Comparison of ENCODE assay signal across 1 cellular context in the genomic region with DNA sequence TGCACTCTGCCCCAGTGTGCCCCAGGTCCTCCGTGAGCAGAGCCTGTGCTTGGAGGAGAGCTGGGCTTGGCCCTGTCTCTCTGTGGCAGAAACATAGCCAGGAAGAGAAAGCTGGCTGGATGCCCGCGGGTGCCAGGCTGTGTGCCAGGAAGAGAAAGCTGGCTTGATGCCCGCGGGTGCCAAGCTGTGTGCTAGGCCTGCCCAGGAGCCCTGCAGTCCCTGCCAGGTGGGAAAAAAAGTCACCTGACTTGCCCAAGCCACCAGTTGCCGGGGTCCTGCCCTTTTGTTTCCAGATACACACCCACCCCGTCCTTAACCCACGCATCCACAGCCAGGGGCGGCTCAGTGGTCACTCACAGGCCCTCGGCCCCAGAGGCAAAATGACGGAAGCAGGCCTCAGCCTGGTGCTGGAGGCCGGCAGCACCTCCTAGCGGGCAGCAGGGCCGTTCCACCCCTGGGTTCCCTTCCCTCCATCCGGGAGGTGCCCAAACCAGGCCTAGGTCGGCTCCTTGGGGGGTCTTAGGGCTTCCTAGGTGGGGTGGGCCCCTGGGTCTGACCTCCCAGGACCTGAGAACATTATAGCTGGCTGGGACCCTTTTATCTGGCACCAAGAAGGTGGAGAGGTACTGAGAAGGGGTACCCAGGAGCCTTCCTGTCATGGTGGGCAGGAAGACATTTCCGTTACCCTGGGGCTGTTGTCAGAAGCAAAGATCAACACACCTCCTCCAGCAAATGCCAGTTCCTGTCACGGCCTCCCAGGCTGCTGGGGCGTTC.
TF ChIP-seq lines count a peak whose summit lies in the region.

No MANE protein-coding gene starts in this region.

TF ChIP-seq in HepG2, 621 proteins besides CTCF, POLR2A, EP300 and RAD21 (continues in another document):
- TF ChIP-seq SOX6 (IDR thresholded peaks at IDR 0.05): no peak
- TF ChIP-seq SOX6 (CRISPR knock-in tag; IDR thresholded peaks at IDR 0.05): no peak
- TF ChIP-seq, protein P1, sequence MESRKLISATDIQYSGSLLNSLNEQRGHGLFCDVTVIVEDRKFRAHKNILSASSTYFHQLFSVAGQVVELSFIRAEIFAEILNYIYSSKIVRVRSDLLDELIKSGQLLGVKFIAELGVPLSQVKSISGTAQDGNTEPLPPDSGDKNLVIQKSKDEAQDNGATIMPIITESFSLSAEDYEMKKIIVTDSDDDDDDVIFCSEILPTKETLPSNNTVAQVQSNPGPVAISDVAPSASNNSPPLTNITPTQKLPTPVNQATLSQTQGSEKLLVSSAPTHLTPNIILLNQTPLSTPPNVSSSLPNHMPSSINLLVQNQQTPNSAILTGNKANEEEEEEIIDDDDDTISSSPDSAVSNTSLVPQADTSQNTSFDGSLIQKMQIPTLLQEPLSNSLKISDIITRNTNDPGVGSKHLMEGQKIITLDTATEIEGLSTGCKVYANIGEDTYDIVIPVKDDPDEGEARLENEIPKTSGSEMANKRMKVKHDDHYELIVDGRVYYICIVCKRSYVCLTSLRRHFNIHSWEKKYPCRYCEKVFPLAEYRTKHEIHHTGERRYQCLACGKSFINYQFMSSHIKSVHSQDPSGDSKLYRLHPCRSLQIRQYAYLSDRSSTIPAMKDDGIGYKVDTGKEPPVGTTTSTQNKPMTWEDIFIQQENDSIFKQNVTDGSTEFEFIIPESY (CRISPR knock-in tag; IDR thresholded peaks at IDR 0.05): peak; percentile 30; the same call in 1 of the 2 replicates
- TF ChIP-seq MYC (CRISPR knock-in tag; IDR thresholded peaks at IDR 0.05; ENCODE audit: borderline replicate concordance): peak; percentile 75
- TF ChIP-seq NR2F6 (IDR thresholded peaks at IDR 0.05): no peak
- TF ChIP-seq NR2F6 (CRISPR knock-in tag; IDR thresholded peaks at IDR 0.05): no peak
- peak; percentile 86 for TF ChIP-seq ZFY (CRISPR knock-in tag; IDR thresholded peaks at IDR 0.05)
- peak; percentile 38 for TF ChIP-seq HNRNPLL (IDR thresholded peaks at IDR 0.05; ENCODE audit: low read depth, low read length, poor library complexity, severe bottlenecking)
- TF ChIP-seq, protein P2, sequence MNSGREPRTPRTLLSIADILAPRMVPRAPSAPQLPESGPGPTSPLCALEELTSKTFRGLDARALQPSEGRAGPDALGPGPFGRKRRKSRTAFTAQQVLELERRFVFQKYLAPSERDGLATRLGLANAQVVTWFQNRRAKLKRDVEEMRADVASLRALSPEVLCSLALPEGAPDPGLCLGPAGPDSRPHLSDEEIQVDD (CRISPR knock-in tag; IDR thresholded peaks at IDR 0.05; ENCODE audit: borderline replicate concordance): no peak; the same call in 1 of the 2 replicates
- TF ChIP-seq RARA (CRISPR knock-in tag; IDR thresholded peaks at IDR 0.05): 0 out of 2 replicates have a peak, but pooled peaks have one; percentile 2
- TF ChIP-seq ZNF382 (CRISPR knock-in tag; IDR thresholded peaks at IDR 0.05; ENCODE audit: borderline replicate concordance): no peak
- TF ChIP-seq NFE2L1 (CRISPR knock-in tag; IDR thresholded peaks at IDR 0.05; ENCODE audit: borderline replicate concordance): no peak
- peak; percentile 12; the same call in 1 of the 2 replicates for TF ChIP-seq HDAC2 (CRISPR knock-in tag; IDR thresholded peaks at IDR 0.05)
- peak; percentile 55; the same call in 1 of the 2 replicates for TF ChIP-seq YEATS4 (CRISPR knock-in tag; IDR thresholded peaks at IDR 0.05; ENCODE audit: borderline replicate concordance)
- TF ChIP-seq, protein P3, sequence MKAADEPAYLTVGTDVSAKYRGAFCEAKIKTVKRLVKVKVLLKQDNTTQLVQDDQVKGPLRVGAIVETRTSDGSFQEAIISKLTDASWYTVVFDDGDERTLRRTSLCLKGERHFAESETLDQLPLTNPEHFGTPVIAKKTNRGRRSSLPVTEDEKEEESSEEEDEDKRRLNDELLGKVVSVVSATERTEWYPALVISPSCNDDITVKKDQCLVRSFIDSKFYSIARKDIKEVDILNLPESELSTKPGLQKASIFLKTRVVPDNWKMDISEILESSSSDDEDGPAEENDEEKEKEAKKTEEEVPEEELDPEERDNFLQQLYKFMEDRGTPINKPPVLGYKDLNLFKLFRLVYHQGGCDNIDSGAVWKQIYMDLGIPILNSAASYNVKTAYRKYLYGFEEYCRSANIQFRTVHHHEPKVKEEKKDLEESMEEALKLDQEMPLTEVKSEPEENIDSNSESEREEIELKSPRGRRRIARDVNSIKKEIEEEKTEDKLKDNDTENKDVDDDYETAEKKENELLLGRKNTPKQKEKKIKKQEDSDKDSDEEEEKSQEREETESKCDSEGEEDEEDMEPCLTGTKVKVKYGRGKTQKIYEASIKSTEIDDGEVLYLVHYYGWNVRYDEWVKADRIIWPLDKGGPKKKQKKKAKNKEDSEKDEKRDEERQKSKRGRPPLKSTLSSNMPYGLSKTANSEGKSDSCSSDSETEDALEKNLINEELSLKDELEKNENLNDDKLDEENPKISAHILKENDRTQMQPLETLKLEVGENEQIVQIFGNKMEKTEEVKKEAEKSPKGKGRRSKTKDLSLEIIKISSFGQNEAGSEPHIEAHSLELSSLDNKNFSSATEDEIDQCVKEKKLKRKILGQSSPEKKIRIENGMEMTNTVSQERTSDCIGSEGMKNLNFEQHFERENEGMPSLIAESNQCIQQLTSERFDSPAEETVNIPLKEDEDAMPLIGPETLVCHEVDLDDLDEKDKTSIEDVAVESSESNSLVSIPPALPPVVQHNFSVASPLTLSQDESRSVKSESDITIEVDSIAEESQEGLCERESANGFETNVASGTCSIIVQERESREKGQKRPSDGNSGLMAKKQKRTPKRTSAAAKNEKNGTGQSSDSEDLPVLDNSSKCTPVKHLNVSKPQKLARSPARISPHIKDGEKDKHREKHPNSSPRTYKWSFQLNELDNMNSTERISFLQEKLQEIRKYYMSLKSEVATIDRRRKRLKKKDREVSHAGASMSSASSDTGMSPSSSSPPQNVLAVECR (CRISPR knock-in tag; IDR thresholded peaks at IDR 0.05; ENCODE audit: borderline replicate concordance): peak; percentile 51; the same call in 1 of the 2 replicates
- TF ChIP-seq, protein P4, sequence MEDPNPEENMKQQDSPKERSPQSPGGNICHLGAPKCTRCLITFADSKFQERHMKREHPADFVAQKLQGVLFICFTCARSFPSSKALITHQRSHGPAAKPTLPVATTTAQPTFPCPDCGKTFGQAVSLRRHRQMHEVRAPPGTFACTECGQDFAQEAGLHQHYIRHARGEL (CRISPR knock-in tag; IDR thresholded peaks at IDR 0.05): 0 out of 2 replicates have a peak, but pooled peaks have one; percentile 64
- no peak for TF ChIP-seq ZFP36L1 (CRISPR knock-in tag; IDR thresholded peaks at IDR 0.05)
- no peak for TF ChIP-seq ATRX (CRISPR knock-in tag; IDR thresholded peaks at IDR 0.05; ENCODE audit: borderline replicate concordance)
- no peak for TF ChIP-seq POLR2AphosphoS2 (IDR thresholded peaks at IDR 0.05; ENCODE audit: low read depth, low read length)
- TF ChIP-seq MEF2D (CRISPR knock-in tag; IDR thresholded peaks at IDR 0.05): no peak; the same call in 1 of the 2 replicates
- no peak for TF ChIP-seq ZNF292 (CRISPR knock-in tag; IDR thresholded peaks at IDR 0.05; ENCODE audit: borderline replicate concordance, low read depth)
- TF ChIP-seq, protein P5, sequence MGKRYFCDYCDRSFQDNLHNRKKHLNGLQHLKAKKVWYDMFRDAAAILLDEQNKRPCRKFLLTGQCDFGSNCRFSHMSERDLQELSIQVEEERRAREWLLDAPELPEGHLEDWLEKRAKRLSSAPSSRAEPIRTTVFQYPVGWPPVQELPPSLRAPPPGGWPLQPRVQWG (CRISPR knock-in tag; IDR thresholded peaks at IDR 0.05; ENCODE audit: borderline replicate concordance, low read depth): no peak
- TF ChIP-seq, protein P6, sequence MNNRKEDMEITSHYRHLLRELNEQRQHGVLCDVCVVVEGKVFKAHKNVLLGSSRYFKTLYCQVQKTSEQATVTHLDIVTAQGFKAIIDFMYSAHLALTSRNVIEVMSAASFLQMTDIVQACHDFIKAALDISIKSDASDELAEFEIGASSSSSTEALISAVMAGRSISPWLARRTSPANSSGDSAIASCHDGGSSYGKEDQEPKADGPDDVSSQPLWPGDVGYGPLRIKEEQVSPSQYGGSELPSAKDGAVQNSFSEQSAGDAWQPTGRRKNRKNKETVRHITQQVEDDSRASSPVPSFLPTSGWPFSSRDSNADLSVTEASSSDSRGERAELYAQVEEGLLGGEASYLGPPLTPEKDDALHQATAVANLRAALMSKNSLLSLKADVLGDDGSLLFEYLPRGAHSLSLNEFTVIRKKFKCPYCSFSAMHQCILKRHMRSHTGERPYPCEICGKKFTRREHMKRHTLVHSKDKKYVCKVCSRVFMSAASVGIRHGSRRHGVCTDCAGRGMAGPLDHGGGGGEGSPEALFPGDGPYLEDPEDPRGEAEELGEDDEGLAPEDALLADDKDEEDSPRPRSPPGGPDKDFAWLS (CRISPR knock-in tag; IDR thresholded peaks at IDR 0.05; ENCODE audit: borderline replicate concordance): peak; percentile 94; the same call in 1 of the 2 replicates
- TF ChIP-seq, protein P7, sequence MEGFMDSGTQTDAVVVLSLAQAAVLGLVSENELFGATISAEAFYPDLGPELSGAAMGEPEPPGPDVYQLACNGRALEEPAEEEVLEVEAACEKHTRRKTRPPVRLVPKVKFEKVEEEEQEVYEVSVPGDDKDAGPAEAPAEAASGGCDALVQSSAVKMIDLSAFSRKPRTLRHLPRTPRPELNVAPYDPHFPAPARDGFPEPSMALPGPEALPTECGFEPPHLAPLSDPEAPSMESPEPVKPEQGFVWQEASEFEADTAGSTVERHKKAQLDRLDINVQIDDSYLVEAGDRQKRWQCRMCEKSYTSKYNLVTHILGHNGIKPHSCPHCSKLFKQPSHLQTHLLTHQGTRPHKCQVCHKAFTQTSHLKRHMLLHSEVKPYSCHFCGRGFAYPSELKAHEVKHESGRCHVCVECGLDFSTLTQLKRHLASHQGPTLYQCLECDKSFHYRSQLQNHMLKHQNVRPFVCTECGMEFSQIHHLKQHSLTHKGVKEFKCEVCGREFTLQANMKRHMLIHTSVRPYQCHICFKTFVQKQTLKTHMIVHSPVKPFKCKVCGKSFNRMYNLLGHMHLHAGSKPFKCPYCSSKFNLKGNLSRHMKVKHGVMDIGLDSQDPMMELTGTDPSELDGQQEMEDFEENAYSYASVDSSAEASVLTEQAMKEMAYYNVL (CRISPR knock-in tag; IDR thresholded peaks at IDR 0.05; ENCODE audit: borderline replicate concordance): peak; percentile 75
- TF ChIP-seq ZMYM4 (CRISPR knock-in tag; IDR thresholded peaks at IDR 0.05): peak; percentile 24; the same call in 1 of the 2 replicates
- peak; percentile 80; the same call in 1 of the 2 replicates for TF ChIP-seq ZNF782 (CRISPR knock-in tag; IDR thresholded peaks at IDR 0.05; ENCODE audit: borderline replicate concordance)
- TF ChIP-seq SMYD3 (CRISPR knock-in tag; IDR thresholded peaks at IDR 0.05): no peak; the same call in 1 of the 2 replicates
- TF ChIP-seq CEBPG (CRISPR knock-in tag; IDR thresholded peaks at IDR 0.05): no peak
- no peak for TF ChIP-seq ZNF256 (CRISPR knock-in tag; conservative IDR thresholded peaks at IDR 0.05)
- TF ChIP-seq, protein P8, sequence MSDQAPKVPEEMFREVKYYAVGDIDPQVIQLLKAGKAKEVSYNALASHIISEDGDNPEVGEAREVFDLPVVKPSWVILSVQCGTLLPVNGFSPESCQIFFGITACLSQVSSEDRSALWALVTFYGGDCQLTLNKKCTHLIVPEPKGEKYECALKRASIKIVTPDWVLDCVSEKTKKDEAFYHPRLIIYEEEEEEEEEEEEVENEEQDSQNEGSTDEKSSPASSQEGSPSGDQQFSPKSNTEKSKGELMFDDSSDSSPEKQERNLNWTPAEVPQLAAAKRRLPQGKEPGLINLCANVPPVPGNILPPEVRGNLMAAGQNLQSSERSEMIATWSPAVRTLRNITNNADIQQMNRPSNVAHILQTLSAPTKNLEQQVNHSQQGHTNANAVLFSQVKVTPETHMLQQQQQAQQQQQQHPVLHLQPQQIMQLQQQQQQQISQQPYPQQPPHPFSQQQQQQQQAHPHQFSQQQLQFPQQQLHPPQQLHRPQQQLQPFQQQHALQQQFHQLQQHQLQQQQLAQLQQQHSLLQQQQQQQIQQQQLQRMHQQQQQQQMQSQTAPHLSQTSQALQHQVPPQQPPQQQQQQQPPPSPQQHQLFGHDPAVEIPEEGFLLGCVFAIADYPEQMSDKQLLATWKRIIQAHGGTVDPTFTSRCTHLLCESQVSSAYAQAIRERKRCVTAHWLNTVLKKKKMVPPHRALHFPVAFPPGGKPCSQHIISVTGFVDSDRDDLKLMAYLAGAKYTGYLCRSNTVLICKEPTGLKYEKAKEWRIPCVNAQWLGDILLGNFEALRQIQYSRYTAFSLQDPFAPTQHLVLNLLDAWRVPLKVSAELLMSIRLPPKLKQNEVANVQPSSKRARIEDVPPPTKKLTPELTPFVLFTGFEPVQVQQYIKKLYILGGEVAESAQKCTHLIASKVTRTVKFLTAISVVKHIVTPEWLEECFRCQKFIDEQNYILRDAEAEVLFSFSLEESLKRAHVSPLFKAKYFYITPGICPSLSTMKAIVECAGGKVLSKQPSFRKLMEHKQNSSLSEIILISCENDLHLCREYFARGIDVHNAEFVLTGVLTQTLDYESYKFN (CRISPR knock-in tag; conservative IDR thresholded peaks at IDR 0.05): peak; percentile 33; the same call in 1 of the 2 replicates
- TF ChIP-seq, protein P9, sequence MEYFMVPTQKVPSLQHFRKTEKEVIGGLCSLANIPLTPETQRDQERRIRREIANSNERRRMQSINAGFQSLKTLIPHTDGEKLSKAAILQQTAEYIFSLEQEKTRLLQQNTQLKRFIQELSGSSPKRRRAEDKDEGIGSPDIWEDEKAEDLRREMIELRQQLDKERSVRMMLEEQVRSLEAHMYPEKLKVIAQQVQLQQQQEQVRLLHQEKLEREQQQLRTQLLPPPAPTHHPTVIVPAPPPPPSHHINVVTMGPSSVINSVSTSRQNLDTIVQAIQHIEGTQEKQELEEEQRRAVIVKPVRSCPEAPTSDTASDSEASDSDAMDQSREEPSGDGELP (IDR thresholded peaks at IDR 0.05; ENCODE audit: borderline replicate concordance, low read depth): no peak
- no peak for TF ChIP-seq PLRG1 (conservative IDR thresholded peaks at IDR 0.05)
- no peak for TF ChIP-seq SMAD1 (CRISPR knock-in tag; IDR thresholded peaks at IDR 0.05; ENCODE audit: borderline replicate concordance, low read depth)
- no peak for TF ChIP-seq KAT2B (IDR thresholded peaks at IDR 0.05; ENCODE audit: borderline replicate concordance, low read depth, low read length)
- peak; percentile 42; the same call in 1 of the 2 replicates for TF ChIP-seq ETV5 (CRISPR knock-in tag; IDR thresholded peaks at IDR 0.05; ENCODE audit: borderline replicate concordance)
- TF ChIP-seq HNF4A (CRISPR knock-in tag; IDR thresholded peaks at IDR 0.05): peak; percentile 21
- TF ChIP-seq, protein P10, sequence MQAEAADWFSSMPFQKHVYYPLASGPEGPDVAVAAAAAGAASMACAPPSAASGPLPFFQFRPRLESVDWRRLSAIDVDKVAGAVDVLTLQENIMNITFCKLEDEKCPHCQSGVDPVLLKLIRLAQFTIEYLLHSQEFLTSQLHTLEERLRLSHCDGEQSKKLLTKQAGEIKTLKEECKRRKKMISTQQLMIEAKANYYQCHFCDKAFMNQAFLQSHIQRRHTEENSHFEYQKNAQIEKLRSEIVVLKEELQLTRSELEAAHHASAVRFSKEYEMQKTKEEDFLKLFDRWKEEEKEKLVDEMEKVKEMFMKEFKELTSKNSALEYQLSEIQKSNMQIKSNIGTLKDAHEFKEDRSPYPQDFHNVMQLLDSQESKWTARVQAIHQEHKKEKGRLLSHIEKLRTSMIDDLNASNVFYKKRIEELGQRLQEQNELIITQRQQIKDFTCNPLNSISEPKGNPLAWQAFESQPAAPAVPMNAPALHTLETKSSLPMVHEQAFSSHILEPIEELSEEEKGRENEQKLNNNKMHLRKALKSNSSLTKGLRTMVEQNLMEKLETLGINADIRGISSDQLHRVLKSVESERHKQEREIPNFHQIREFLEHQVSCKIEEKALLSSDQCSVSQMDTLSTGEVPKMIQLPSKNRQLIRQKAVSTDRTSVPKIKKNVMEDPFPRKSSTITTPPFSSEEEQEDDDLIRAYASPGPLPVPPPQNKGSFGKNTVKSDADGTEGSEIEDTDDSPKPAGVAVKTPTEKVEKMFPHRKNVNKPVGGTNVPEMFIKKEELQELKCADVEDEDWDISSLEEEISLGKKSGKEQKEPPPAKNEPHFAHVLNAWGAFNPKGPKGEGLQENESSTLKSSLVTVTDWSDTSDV (CRISPR knock-in tag; IDR thresholded peaks at IDR 0.05): no peak
- no peak; the same call in 1 of the 2 replicates for TF ChIP-seq MED1 (CRISPR knock-in tag; IDR thresholded peaks at IDR 0.05)
